Comparison of ENCODE assay signal across 10 cellular contexts in the genomic region with DNA sequence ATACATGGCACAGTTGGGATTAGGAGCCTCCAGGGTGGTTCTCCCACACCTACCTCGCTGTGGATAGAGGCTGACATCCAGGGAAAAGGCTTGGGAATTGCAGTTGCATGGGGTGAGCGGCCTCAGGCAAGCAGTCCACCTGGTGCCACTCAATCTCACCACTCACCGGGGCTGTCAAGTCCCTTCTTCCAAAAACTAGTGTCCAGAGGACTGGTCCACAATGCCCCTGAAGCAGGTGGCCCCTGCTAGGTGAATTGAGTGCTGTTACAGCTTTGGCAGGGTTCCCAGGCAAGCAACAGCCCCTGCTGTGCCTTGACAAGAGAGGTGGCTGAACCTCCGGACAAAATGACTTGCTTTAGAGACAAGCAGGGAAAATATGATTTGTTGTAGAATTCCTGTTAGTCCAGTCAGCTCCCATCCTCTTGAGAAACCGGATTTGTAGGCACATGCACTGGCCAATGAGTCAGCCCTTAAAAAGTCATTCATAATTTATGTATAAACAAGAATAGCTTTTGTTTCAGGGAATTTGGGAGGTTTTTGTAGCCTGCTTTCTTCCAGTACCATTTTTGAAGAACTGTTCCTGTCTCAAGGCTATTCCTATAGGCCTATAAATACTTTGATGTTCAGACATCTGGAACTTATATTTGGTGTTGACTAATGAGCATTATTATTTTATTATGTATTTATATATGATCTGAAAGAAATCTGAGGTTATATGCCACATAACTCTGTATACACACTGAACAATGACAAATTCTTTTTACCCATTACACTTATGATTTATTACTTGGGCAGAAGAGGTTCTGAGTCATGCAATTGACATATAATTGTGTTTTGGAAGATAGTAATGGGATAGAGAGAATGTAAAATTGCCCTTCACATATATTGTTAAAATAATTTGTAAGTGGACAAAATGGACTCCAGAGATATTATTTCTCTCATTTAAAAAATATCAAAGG.
DNase-seq lines count a peak whose midpoint lies in the region; ATAC-seq and TF ChIP-seq lines count a peak whose summit lies in the region.
"Had no signal": no experiment of that assay in that cellular context is flagged by ENCODE, and none has a peak within 500 bp of the region (broad histone marks: within the 10 kb centered on the region; RNA-seq: fewer than 3 reads in every experiment).

No MANE protein-coding gene starts in this region.

- no peak overlapping the region for H3K27ac Mint-ChIP-seq in activated CD4-positive, alpha-beta memory T cell treated with anti-CD3 and anti-CD28 coated beads for 36 hours
- H3K27ac Mint-ChIP-seq: activated T-helper 1 cell treated with anti-CD3 and anti-CD28 coated beads, Interleukin-12 subunit alpha, Interleukin-12 subunit beta, Interleukin-2, Interleukin-4 antibody, amounts not matched to agents 30 ng/mL and 10 ng/mL and 1 ng/mL, durations not matched to agents 14 hours and 24 hours and 36 hours had no signal

- CTCF ChIA-PET in activated CD4-positive, alpha-beta memory T cell treated with anti-CD3 and anti-CD28 coated beads for 36 hours (lab: Charles Lee) = no interaction called here

- H3K4me1 ChIP-seq in RWPE2 (ENCODE audit: insufficient read depth, poor library complexity, severe bottlenecking) (peaks cover 40% of the 10 kb centered on the region), suprapubic skin (peaks cover 61% of the 10 kb centered on the region)

- 19% methylated on average over 4 of the region's 5 CpGs for WGBS in suprapubic skin

- no peak overlapping the region for H3K4me3 ChIP-seq in RWPE2 (ENCODE audit: severe bottlenecking)
- H3K4me3 ChIP-seq in foreskin fibroblast (ENCODE audit: low read depth in 1 of 2, low read length in 2 of 2) = peak overlapping the region; percentile 26 to 47
- peak overlapping the region; percentile 43 for H3K4me3 ChIP-seq in suprapubic skin

- POLR2A ChIA-PET in activated CD4-positive, alpha-beta memory T cell treated with anti-CD3 and anti-CD28 coated beads for 36 hours (lab: Charles Lee) = no interaction called here

- H3K4me1 Mint-ChIP-seq in activated CD4-positive, alpha-beta memory T cell treated with anti-CD3 and anti-CD28 coated beads for 36 hours (ENCODE audit: low read depth) = no peaks in the 10 kb centered on the region

- TF ChIP-seq CTCF in RWPE2 (IDR thresholded peaks at IDR 0.05; ENCODE audit: poor library complexity, severe bottlenecking) (peak; percentile 34), foreskin fibroblast (IDR thresholded peaks at IDR 0.05; ENCODE audit: low read depth, low read length) (no peak), suprapubic skin (IDR thresholded peaks at IDR 0.05) (no peak)

- intact Hi-C loops in activated CD4-positive, alpha-beta memory T cell treated with anti-CD3 and anti-CD28 coated beads for 36 hours (cut with micrococcal nuclease) = no loop called here

- ATAC-seq in RWPE2 (ENCODE audit: low read depth) (peak; percentile 74), HG02759 (IDR thresholded peaks at IDR 0.05; ENCODE audit: unreplicated experiment) (no peak)
- ATAC-seq: left lobe of liver had no signal

- H3K9me3 ChIP-seq in RWPE2 (ENCODE audit: severe bottlenecking) (no peaks in the 10 kb centered on the region), suprapubic skin (no peaks in the 10 kb centered on the region)

- H3K27me3 ChIP-seq in RWPE2 (ENCODE audit: insufficient read depth, poor library complexity, severe bottlenecking) (no peaks in the 10 kb centered on the region), suprapubic skin (no peaks in the 10 kb centered on the region)

- no peaks in the 10 kb centered on the region for H3K27me3 Mint-ChIP-seq in activated CD4-positive, alpha-beta memory T cell treated with anti-CD3 and anti-CD28 coated beads for 36 hours

- TF ChIP-seq EP300 in suprapubic skin (IDR thresholded peaks at IDR 0.05) = no peak

- H3K27ac ChIP-seq in RWPE2 (ENCODE audit: poor library complexity, severe bottlenecking) = peak overlapping the region; percentile 98
- peak overlapping the region; percentile 95 for H3K27ac ChIP-seq in suprapubic skin

- H3K9me3 Mint-ChIP-seq in activated CD4-positive, alpha-beta memory T cell treated with anti-CD3 and anti-CD28 coated beads for 36 hours = peaks cover 14% of the 10 kb centered on the region

- H3K36me3 ChIP-seq in RWPE2 (ENCODE audit: low read depth) (no peaks in the 10 kb centered on the region), suprapubic skin (no peaks in the 10 kb centered on the region)

- DNase-seq in HS-27A (ENCODE audit: low read depth) (peak; percentile 92), RWPE2 (ENCODE audit: low spot score) (peak; percentile 62), foreskin fibroblast (peak; percentile 95 to 96), suprapubic skin (ENCODE audit: low spot score in 2 of 2) (peak in 1 of 2 donors; percentile 73), NAMALWA (ENCODE audit: low spot score) (no peak)
- no peak for DNase-seq in activated CD4-positive, alpha-beta memory T cell treated with anti-CD3 and anti-CD28 coated beads for 36 hours
- no peak for DNase-seq in activated T-cell treated with anti-CD3 and anti-CD28 coated beads, Interleukin-2, amount 50 U/mL, for 1 hour

- no peaks in the 10 kb centered on the region for H3K36me3 Mint-ChIP-seq in activated CD4-positive, alpha-beta memory T cell treated with anti-CD3 and anti-CD28 coated beads for 36 hours

- TF ChIP-seq POLR2A in suprapubic skin (IDR thresholded peaks at IDR 0.05) = no peak

- H3K4me3 Mint-ChIP-seq in activated CD4-positive, alpha-beta memory T cell treated with anti-CD3 and anti-CD28 coated beads for 36 hours = no peak overlapping the region
- H3K4me3 Mint-ChIP-seq: activated T-helper 1 cell treated with anti-CD3 and anti-CD28 coated beads, Interleukin-12 subunit alpha, Interleukin-12 subunit beta, Interleukin-2, Interleukin-4 antibody, amounts not matched to agents 30 ng/mL and 10 ng/mL and 1 ng/mL, durations not matched to agents 14 hours and 24 hours and 36 hours had no signal

Comparison
In these comparisons a context has a peak if more than half of its experiments do, and no peak if none do; other contexts are left out.
1. DNase-seq: peak in HS-27A (single experiment), RWPE2 (single experiment) and foreskin fibroblast (2 of 2); none in NAMALWA (single experiment), activated CD4-positive, alpha-beta memory T cell treated with anti-CD3 and anti-CD28 coated beads for 36 hours (single experiment) and activated T-cell treated with anti-CD3 and anti-CD28 coated beads, Interleukin-2, amount 50 U/mL, for 1 hour (single experiment).